16 cellular contexts compared by ENCODE assay signal in the genomic region with DNA sequence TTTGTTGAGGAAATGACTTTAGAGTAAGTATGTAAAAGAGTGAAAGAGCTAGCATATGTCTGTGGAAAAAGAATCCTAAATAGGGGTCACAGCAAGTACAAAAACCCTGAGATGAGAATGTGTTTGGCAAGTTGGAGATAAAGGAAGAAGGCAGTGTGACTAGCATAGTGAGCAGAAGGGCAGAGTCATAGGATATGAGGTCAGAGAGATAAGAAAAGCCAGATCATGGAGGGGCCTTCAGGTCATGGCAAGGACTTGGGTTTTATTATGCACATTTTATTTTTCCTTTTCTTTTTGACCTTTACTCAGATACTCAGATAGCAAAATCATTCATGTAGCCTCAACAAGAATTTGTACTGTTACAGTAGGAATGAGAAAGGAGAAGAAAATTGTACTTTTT.
DNase-seq lines count a peak whose midpoint lies in the region; ATAC-seq, FAIRE-seq and TF ChIP-seq lines count a peak whose summit lies in the region.
"Had no signal": no experiment of that assay in that cellular context is flagged by ENCODE, and none has a peak within 500 bp of the region (broad histone marks: within the 10 kb centered on the region; RNA-seq: fewer than 3 reads in every experiment).

No MANE protein-coding gene starts in this region.

- H2AFZ ChIP-seq in parathyroid adenoma: peak overlapping the region; percentile 27

- FAIRE-seq in frontal cortex (lab: Jason Lieb, UNC): no peak
- FAIRE-seq: A549 had no signal

- H3K36me3 ChIP-seq in parathyroid adenoma (ENCODE audit: control insufficient read depth, insufficient read depth, low read length): no peaks in the 10 kb centered on the region

- H3K27ac ChIP-seq in parathyroid adenoma: peak overlapping the region; percentile 16

- no peaks in the 10 kb centered on the region for H3K36me3 Mint-ChIP-seq in activated CD8-positive, alpha-beta T cell treated with anti-CD3 and anti-CD28 coated beads for 36 hours (ENCODE audit: low read depth)
- H3K36me3 Mint-ChIP-seq in activated CD8-positive, alpha-beta T cell treated with anti-CD3 and anti-CD28 coated beads, Interleukin-2, amount 10 ng/mL, durations not matched to agents 7 days and 5 days (ENCODE audit: low read depth): no peaks in the 10 kb centered on the region

- peaks cover 12% of the 10 kb centered on the region for H3K4me1 Mint-ChIP-seq in activated CD8-positive, alpha-beta T cell treated with anti-CD3 and anti-CD28 coated beads for 36 hours (ENCODE audit: low read depth)
- H3K4me1 Mint-ChIP-seq in activated CD8-positive, alpha-beta T cell treated with anti-CD3 and anti-CD28 coated beads, Interleukin-2, amount 10 ng/mL, durations not matched to agents 7 days and 5 days (ENCODE audit: low read depth): peaks cover 4% of the 10 kb centered on the region

- CTCF ChIA-PET in activated CD8-positive, alpha-beta T cell treated with anti-CD3 and anti-CD28 coated beads for 36 hours (lab: Charles Lee): interaction anchor here (1.3 kb wide), 1 partner anchor 187 kb away, joined by 4 read pairs; no protein-coding TSS in a partner anchor
- CTCF ChIA-PET in activated CD8-positive, alpha-beta T cell treated with anti-CD3 and anti-CD28 coated beads, Interleukin-2, amount 10 ng/mL, durations not matched to agents 7 days and 5 days (lab: Charles Lee): no interaction called here

- TF ChIP-seq CTCF in activated CD8-positive, alpha-beta T cell treated with anti-CD3 and anti-CD28 coated beads for 36 hours (IDR thresholded peaks at IDR 0.05): no peak
- TF ChIP-seq CTCF in fibroblast of mammary gland (conservative IDR thresholded peaks at IDR 0.05; ENCODE audit: control insufficient read depth, insufficient read depth, low read depth, low read length): no peak
- TF ChIP-seq CTCF in parathyroid adenoma (IDR thresholded peaks at IDR 0.05): no peak

- no peaks in the 10 kb centered on the region for H3K27me3 Mint-ChIP-seq in activated CD8-positive, alpha-beta T cell treated with anti-CD3 and anti-CD28 coated beads for 36 hours
- H3K27me3 Mint-ChIP-seq in activated CD8-positive, alpha-beta T cell treated with anti-CD3 and anti-CD28 coated beads, Interleukin-2, amount 10 ng/mL, durations not matched to agents 7 days and 5 days (ENCODE audit: low read depth): no peaks in the 10 kb centered on the region

- no peak for DNase-seq in activated CD8-positive, alpha-beta T cell treated with anti-CD3 and anti-CD28 coated beads for 36 hours
- DNase-seq in activated CD8-positive, alpha-beta T cell treated with anti-CD3 and anti-CD28 coated beads, Interleukin-2, amount 10 ng/mL, durations not matched to agents 7 days and 5 days: no peak
- DNase-seq in OCI-M1 (lab: John Stamatoyannopoulos, UW) (peak; percentile 89), fibroblast of mammary gland (ENCODE audit: low read depth) (peak; percentile 10), NCI-H1436 treated with DMSO at 0.1 percent for 48 hours (lab: John Stamatoyannopoulos, UW) (no peak), mucosa of gallbladder (ENCODE audit: low spot score) (no peak), frontal cortex (ENCODE audit: low spot score in 2 of 2) (no peak)
- DNase-seq: amygdala; DMS 273 treated with DMSO at 0.1 percent for 48 hours; effector memory CD4-positive, alpha-beta T cell; NCI-H1694 treated with DMSO at 0.1 percent for 48 hours; NCI-H774; stimulated activated CD4-positive, alpha-beta T cell treated with anti-CD3 and anti-CD28 coated beads, Interleukin-12 subunit alpha, Interleukin-12 subunit beta, amount 100 ng/mL, for 4 hours; trophoblast cell had no signal

- H3K4me3 ChIP-seq in fibroblast of mammary gland (ENCODE audit: control insufficient read depth, low read depth, low read length): no peak overlapping the region
- no peak overlapping the region for H3K4me3 ChIP-seq in parathyroid adenoma (ENCODE audit: low read depth, low read length)
- H3K4me3 ChIP-seq: A549 had no signal

- no peaks in the 10 kb centered on the region for H3K27me3 ChIP-seq in parathyroid adenoma (ENCODE audit: control insufficient read depth, insufficient read depth, low read length)

- no peaks in the 10 kb centered on the region for H3K79me2 ChIP-seq in parathyroid adenoma

- ATAC-seq in activated CD8-positive, alpha-beta T cell treated with anti-CD3 and anti-CD28 coated beads for 36 hours: no peak
- ATAC-seq in activated CD8-positive, alpha-beta T cell treated with anti-CD3 and anti-CD28 coated beads, Interleukin-2, amount 10 ng/mL, durations not matched to agents 7 days and 5 days: no peak
- ATAC-seq: A549 had no signal

- no peaks in the 10 kb centered on the region for H3K9me3 ChIP-seq in parathyroid adenoma (ENCODE audit: control insufficient read depth, low read length)
- H3K9me3 ChIP-seq: A549 had no signal

- peaks cover 6% of the 10 kb centered on the region for H3K9me3 Mint-ChIP-seq in activated CD8-positive, alpha-beta T cell treated with anti-CD3 and anti-CD28 coated beads for 36 hours
- no peaks in the 10 kb centered on the region for H3K9me3 Mint-ChIP-seq in activated CD8-positive, alpha-beta T cell treated with anti-CD3 and anti-CD28 coated beads, Interleukin-2, amount 10 ng/mL, durations not matched to agents 7 days and 5 days (ENCODE audit: insufficient read depth)

- H3K4me3 Mint-ChIP-seq in activated CD8-positive, alpha-beta T cell treated with anti-CD3 and anti-CD28 coated beads for 36 hours: no peak overlapping the region
- no peak overlapping the region for H3K4me3 Mint-ChIP-seq in activated CD8-positive, alpha-beta T cell treated with anti-CD3 and anti-CD28 coated beads, Interleukin-2, amount 10 ng/mL, durations not matched to agents 7 days and 5 days

- POLR2A ChIA-PET in activated CD8-positive, alpha-beta T cell treated with anti-CD3 and anti-CD28 coated beads for 36 hours (lab: Charles Lee): no interaction called here
- POLR2A ChIA-PET in activated CD8-positive, alpha-beta T cell treated with anti-CD3 and anti-CD28 coated beads, Interleukin-2, amount 10 ng/mL, durations not matched to agents 7 days and 5 days (lab: Charles Lee): no interaction called here

- peak overlapping the region; percentile 17 for H3K27ac Mint-ChIP-seq in activated CD8-positive, alpha-beta T cell treated with anti-CD3 and anti-CD28 coated beads for 36 hours
- H3K27ac Mint-ChIP-seq in activated CD8-positive, alpha-beta T cell treated with anti-CD3 and anti-CD28 coated beads, Interleukin-2, amount 10 ng/mL, durations not matched to agents 7 days and 5 days: no peak overlapping the region

- no peak overlapping the region for H3K9ac ChIP-seq in parathyroid adenoma

- H3K4me2 ChIP-seq in parathyroid adenoma (ENCODE audit: low read length): no peak overlapping the region
- H3K4me2 ChIP-seq: A549 had no signal

- H3K4me1 ChIP-seq in parathyroid adenoma: peaks cover 4% of the 10 kb centered on the region
- H3K4me1 ChIP-seq: A549 had no signal

- intact Hi-C loops in activated CD8-positive, alpha-beta T cell treated with anti-CD3 and anti-CD28 coated beads for 36 hours (cut with micrococcal nuclease): no loop called here

Comparison
In these comparisons a context has a peak if more than half of its experiments do, and no peak if none do; other contexts are left out.
1. DNase-seq: peak in OCI-M1 (single experiment) and fibroblast of mammary gland (single experiment); none in activated CD8-positive, alpha-beta T cell treated with anti-CD3 and anti-CD28 coated beads for 36 hours (single experiment), activated CD8-positive, alpha-beta T cell treated with anti-CD3 and anti-CD28 coated beads, Interleukin-2, amount 10 ng/mL, durations not matched to agents 7 days and 5 days (single experiment), NCI-H1436 treated with DMSO at 0.1 percent for 48 hours (single experiment), mucosa of gallbladder (single experiment) and frontal cortex (0 of 2).